8 cellular contexts compared by ENCODE assay signal in genomic region chr12:99984271-99985128, GRCh38. TPM values are rescaled to one million over a fixed set of nuclear protein-coding genes. Genes with fewer than 3 reads are reported as not detected.
DNase-seq lines count a peak whose midpoint lies in the region; ATAC-seq and TF ChIP-seq lines count a peak whose summit lies in the region.

ANKS1B (minus strand) TSS chr12:99984936; CDS start chr12:99984237, 699 bp downstream.

- H3K4me1 Mint-ChIP-seq in Calu3 (ENCODE audit: low read depth, unreplicated experiment): peaks cover 8% of the 10 kb centered on the region
- H3K4me1 Mint-ChIP-seq in IgD-negative memory B cell: peaks cover 9 to 12% (median 11%) of the 10 kb centered on the region in 3 donors

- H3K9me3 Mint-ChIP-seq in Calu3 (ENCODE audit: low read depth, unreplicated experiment): no peaks in the 10 kb centered on the region
- H3K9me3 Mint-ChIP-seq in IgD-negative memory B cell: peaks cover 0 to 1% (median 0%) of the 10 kb centered on the region in 3 donors

- no peaks in the 10 kb centered on the region for H3K27me3 ChIP-seq in Peyer's patch

- peak within 1 kb of the TSS in 2 of 4 donors; percentile 17 to 61 for H3K27ac ChIP-seq in Peyer's patch

- TF ChIP-seq POLR2A in Peyer's patch (IDR thresholded peaks at IDR 0.05): no peak

- intact Hi-C loops in Calu3 (cut with micrococcal nuclease; ENCODE audit: unreplicated experiment): loop anchor here (5.0 kb wide), 1 partner anchor 172 kb away; no protein-coding TSS in a partner anchor

- H3K9me3 ChIP-seq in Peyer's patch: no peaks in the 10 kb centered on the region

- BruUV-seq in Calu3 (replicated peaks; lab: Mats Ljungman, UMichigan): no TSS peak

- no peaks in the 10 kb centered on the region for H3K36me3 ChIP-seq in Peyer's patch

- H3K27me3 Mint-ChIP-seq in Calu3 (ENCODE audit: unreplicated experiment): peaks cover 18% of the 10 kb centered on the region
- peaks cover 36% of the 10 kb centered on the region for H3K27me3 Mint-ChIP-seq in IgD-negative memory B cell

- DNase-seq in Calu3: peak; percentile 67
- peak in 1 of 3 donors; percentile 49 for DNase-seq in Peyer's patch
- peak; percentile 59 for DNase-seq in cerebellar cortex (ENCODE audit: low spot score)
- DNase-seq in kidney glomerular epithelial cell (lab: John Stamatoyannopoulos, UW): peak; percentile 30
- peak; percentile 34 for DNase-seq in stimulated activated CD8-positive, alpha-beta memory T cell treated with anti-CD3 and anti-CD28 coated beads, Interleukin-4, amount 100 ng/mL, for 48 hours
- DNase-seq in DMS153 (lab: John Stamatoyannopoulos, UW): no peak

- peaks cover 0 to 8% (median 0%) of the 10 kb centered on the region in 4 donors for H3K4me1 ChIP-seq in Peyer's patch

- peak within 1 kb of the TSS; percentile 50 for H3K27ac Mint-ChIP-seq in Calu3 (ENCODE audit: unreplicated experiment)
- H3K27ac Mint-ChIP-seq in IgD-negative memory B cell: no peak within 1 kb of the TSS

- H3K36me3 Mint-ChIP-seq in Calu3 (ENCODE audit: insufficient read depth, unreplicated experiment) (peaks cover 17% of the 10 kb centered on the region), IgD-negative memory B cell (no peaks in the 10 kb centered on the region)

- H3K4me3 Mint-ChIP-seq in Calu3 (ENCODE audit: low read depth, unreplicated experiment): peak within 1 kb of the TSS; percentile 79
- peak within 1 kb of the TSS; percentile 27 to 86 (median 78) for H3K4me3 Mint-ChIP-seq in IgD-negative memory B cell

- TF ChIP-seq CTCF in Calu3 (IDR thresholded peaks at IDR 0.05; ENCODE audit: unreplicated experiment) (no peak), Peyer's patch (IDR thresholded peaks at IDR 0.05) (no peak)

- CTCF ChIA-PET in Calu3 (lab: Charles Lee): interaction anchor here (0.7 kb wide), 3 partner anchors 72 to 1846 kb away, joined by 3 to 6 read pairs (median 3); partner anchors contain the start of gene GNPTAB

- peak within 1 kb of the TSS; percentile 30 to 53 (median 42) for H3K4me3 ChIP-seq in Peyer's patch

- ATAC-seq in GM21360 (IDR thresholded peaks at IDR 0.05; ENCODE audit: unreplicated experiment): peak; percentile 71

RNA-seq across cellular contexts. Expression of gene ANKS1B, which starts in this region (rescaled TPM):
- total RNA-seq in Calu3 (2022): 1.5 and 1.7 TPM in 2 replicates
- polyA plus RNA-seq in IgD-negative memory B cell: not detected
- 10 to 100 TPM in 1 of 4 donors, 1 to 10 TPM in 2, under 1 TPM in 1; 0.88 to 10.7 (median 4.4) TPM for total RNA-seq in Peyer's patch
